20 cellular contexts compared by ENCODE assay signal in genomic region chr15:100464256-100464655, GRCh38.
"Had no signal": no experiment of that assay in that cellular context is flagged by ENCODE, and none has a peak within 500 bp of the region (broad histone marks: within the 10 kb centered on the region; RNA-seq: fewer than 3 reads in every experiment).

No MANE protein-coding gene starts in this region.

- DNase-seq: activated B cell treated with CpG ODN at 0.5 μM for 24 hours; activated CD4-positive, alpha-beta T cell treated with anti-CD3 and anti-CD28 coated beads, Interleukin-2, amount 50 U/mL, for 4 hours; activated CD8-positive, alpha-beta memory T cell treated with anti-CD3 and anti-CD28 coated beads, Interleukin-2, amount 50 U/mL, for 48 hours; activated naive CD4-positive, alpha-beta T cell treated with Interleukin-2 at 50 U/mL for 16 hours; activated naive CD8-positive, alpha-beta T cell treated with anti-CD3 and anti-CD28 coated beads for 36 hours; activated T-cell treated with anti-CD3 and anti-CD28 coated beads, Interleukin-2, amount 50 U/mL, for 4 hours; colonic mucosa; endodermal cell; erythroblast; glutamatergic neuron; hypothalamus; midbrain; posterior cingulate gyrus; sigmoid colon; stimulated activated CD4-positive, alpha-beta T cell treated with anti-CD3 and anti-CD28 coated beads, Interleukin-4, amount 100 ng/mL, for 1 hour; upper lobe of right lung had no signal

- H3K9me3 ChIP-seq: colonic mucosa, sigmoid colon, upper lobe of right lung had no signal

- H3K36me3 ChIP-seq: colonic mucosa, sigmoid colon, upper lobe of right lung had no signal

- ATAC-seq: activated CD4-positive, alpha-beta T cell treated with anti-CD3 and anti-CD28 coated beads for 36 hours; activated T-cell treated with anti-CD3 and anti-CD28 coated beads, Interleukin-2, amount 50 U/mL, for 4 hours had no signal

- H3K27me3 ChIP-seq: colonic mucosa, sigmoid colon, upper lobe of right lung had no signal

- H3K27ac ChIP-seq: colonic mucosa, sigmoid colon, upper lobe of right lung had no signal

- H3K4me3 ChIP-seq: colonic mucosa, sigmoid colon, upper lobe of right lung had no signal

- H3K4me1 ChIP-seq: colonic mucosa, upper lobe of right lung had no signal

- FAIRE-seq: astrocyte, frontal cortex, islet of Langerhans had no signal
